8 cellular contexts compared by ENCODE assay signal in genomic region chr4:89836897-89837384, GRCh38. TPM values are rescaled to one million over a fixed set of nuclear protein-coding genes. Genes with fewer than 3 reads are reported as not detected.
DNase-seq lines count a peak whose midpoint lies in the region; ATAC-seq and TF ChIP-seq lines count a peak whose summit lies in the region.

TSS of gene SNCA (minus strand) at chr4:89837161. CDS start at chr4:89835667, 1,494 bp downstream.

- peak within 1 kb of the TSS; percentile 87 for H3K4me3 Mint-ChIP-seq in GM23338
- peak within 1 kb of the TSS; percentile 75 to 86 for H3K4me3 Mint-ChIP-seq in activated T-cell treated with anti-CD3 and anti-CD28 coated beads, Interleukin-2, amount 50 U/mL, for 72 hours

- 0 out of 2 replicates have a peak, but pooled peaks cover 3% of the 10 kb centered on the region for H4K20me1 ChIP-seq in GM23338 (replicated peaks; ENCODE audit: insufficient read depth)

- peak within 1 kb of the TSS; percentile 63 for H3K4me3 ChIP-seq in GM23338
- peak within 1 kb of the TSS; percentile 34 for H3K4me3 ChIP-seq in fibroblast of mammary gland (ENCODE audit: control insufficient read depth, low read depth, low read length)
- no peak within 1 kb of the TSS for H3K4me3 ChIP-seq in mucosa of descending colon

- no peaks in the 10 kb centered on the region for H3K9me3 Mint-ChIP-seq in GM23338
- no peaks in the 10 kb centered on the region for H3K9me3 Mint-ChIP-seq in activated T-cell treated with anti-CD3 and anti-CD28 coated beads, Interleukin-2, amount 50 U/mL, for 72 hours

- H3K27me3 Mint-ChIP-seq in GM23338 (ENCODE audit: insufficient read depth, low read depth, poor library complexity) = peaks cover 19% of the 10 kb centered on the region
- peaks cover 63% of the 10 kb centered on the region for H3K27me3 Mint-ChIP-seq in activated T-cell treated with anti-CD3 and anti-CD28 coated beads, Interleukin-2, amount 50 U/mL, for 72 hours (ENCODE audit: low read depth)

- H3K36me3 Mint-ChIP-seq in GM23338 (ENCODE audit: low read depth) = no peaks in the 10 kb centered on the region
- peaks cover 0 to 2% of the 10 kb centered on the region in 2 donors for H3K36me3 Mint-ChIP-seq in activated T-cell treated with anti-CD3 and anti-CD28 coated beads, Interleukin-2, amount 50 U/mL, for 72 hours (ENCODE audit: insufficient read depth in 2 of 2)

- H3K36me3 ChIP-seq in GM23338 (ENCODE audit: insufficient read depth) (no peaks in the 10 kb centered on the region), mucosa of descending colon (ENCODE audit: low read depth) (no peaks in the 10 kb centered on the region)

- peak; percentile 58 to 65 for DNase-seq in AML-193 (lab: John Stamatoyannopoulos, UW)
- peak; percentile 93 for DNase-seq in GM23338 (ENCODE audit: low spot score)
- peak; percentile 83 for DNase-seq in NCI-H510A treated with DMSO at 0.1 percent for 48 hours (lab: John Stamatoyannopoulos, UW)
- peak; percentile 29 to 54 for DNase-seq in activated T-cell treated with anti-CD3 and anti-CD28 coated beads, Interleukin-2, amount 50 U/mL, for 72 hours
- peak; percentile 23 for DNase-seq in fibroblast of mammary gland (ENCODE audit: low read depth)
- DNase-seq in mucosa of descending colon = peak; percentile 34 to 54 (median 54)
- DNase-seq in stimulated activated naive CD8-positive, alpha-beta T cell treated with anti-CD3 and anti-CD28 coated beads, Interleukin-15, Interleukin-2, amounts not matched to agents 100 U/mL and 50 U/mL, for 24 hours = peak; percentile 48

- no peak within 1 kb of the TSS for H3K27ac Mint-ChIP-seq in GM23338
- no peak within 1 kb of the TSS for H3K27ac Mint-ChIP-seq in activated T-cell treated with anti-CD3 and anti-CD28 coated beads, Interleukin-2, amount 50 U/mL, for 72 hours

- intact Hi-C loops in mucosa of descending colon (cut with DNase I, micrococcal nuclease) = no loop called here

- H3K27ac ChIP-seq in GM23338 (ENCODE audit: low read depth) = peak within 1 kb of the TSS; percentile 73; the same call in 1 of the 2 replicates

- peak within 1 kb of the TSS; percentile 95 for H2AFZ ChIP-seq in GM23338

- no peaks in the 10 kb centered on the region for H3F3A ChIP-seq in GM23338 (replicated peaks; ENCODE audit: low read depth)

- H3K79me2 ChIP-seq in GM23338 (replicated peaks; ENCODE audit: insufficient read depth) = no peaks in the 10 kb centered on the region; the same call in 1 of the 2 replicates

- H3K4me2 ChIP-seq in GM23338 = peak within 1 kb of the TSS; percentile 84

- H3K9me3 ChIP-seq in mucosa of descending colon = no peaks in the 10 kb centered on the region

- peaks cover 16% of the 10 kb centered on the region for H3K4me1 Mint-ChIP-seq in GM23338
- peaks cover 25% of the 10 kb centered on the region for H3K4me1 Mint-ChIP-seq in activated T-cell treated with anti-CD3 and anti-CD28 coated beads, Interleukin-2, amount 50 U/mL, for 72 hours (ENCODE audit: low read depth)

- TF ChIP-seq CTCF in GM23338 (conservative IDR thresholded peaks at IDR 0.05; ENCODE audit: low read depth in 2 of 2) = 0 out of 4 replicates have a peak, but pooled peaks of 1 of the 2 experiments have one; percentile 0
- no peak for TF ChIP-seq CTCF in fibroblast of mammary gland (conservative IDR thresholded peaks at IDR 0.05; ENCODE audit: control insufficient read depth, insufficient read depth, low read depth, low read length)
- no peak for TF ChIP-seq CTCF in mucosa of descending colon (IDR thresholded peaks at IDR 0.05)

- peaks cover 17% of the 10 kb centered on the region for H3K4me1 ChIP-seq in GM23338 (ENCODE audit: insufficient read depth)
- H3K4me1 ChIP-seq in mucosa of descending colon (ENCODE audit: low read depth) = no peaks in the 10 kb centered on the region

- ATAC-seq in GM23338 (peak; percentile 81), mucosa of descending colon (peak; percentile 72), HG03439 (IDR thresholded peaks at IDR 0.05; ENCODE audit: unreplicated experiment) (no peak)
- peak; percentile 72 to 73 for ATAC-seq in activated T-cell treated with anti-CD3 and anti-CD28 coated beads, Interleukin-2, amount 50 U/mL, for 72 hours (replicated peaks in 1 of 2)
- peak; percentile 67 for ATAC-seq in stimulated activated naive CD8-positive, alpha-beta T cell treated with anti-CD3 and anti-CD28 coated beads, Interleukin-15, Interleukin-2, amounts not matched to agents 100 U/mL and 50 U/mL, for 24 hours

- no peaks in the 10 kb centered on the region for H3K9me2 ChIP-seq in GM23338 (ENCODE audit: insufficient read depth)

- H3K27me3 ChIP-seq in GM23338 (ENCODE audit: insufficient read depth) = peaks cover 15% of the 10 kb centered on the region

TF ChIP-seq in GM23338, 12 proteins besides CTCF, POLR2A, EP300 and RAD21:
- no peak for TF ChIP-seq EZH2phosphoT487 (IDR thresholded peaks at IDR 0.05; ENCODE audit: unreplicated experiment)
- TF ChIP-seq ZNF331 (CRISPR knock-in tag; IDR thresholded peaks at IDR 0.05; ENCODE audit: low read depth) = no peak
- peak; percentile 71; the same call in 1 of the 2 replicates for TF ChIP-seq POLR2AphosphoS5 (IDR thresholded peaks at IDR 0.05; ENCODE audit: low read depth)

RNA-seq across cellular contexts. Expression of gene SNCA, which starts in this region (rescaled TPM):
- total RNA-seq in GM23338 (2014; rRNA removed; shearing (Covaris generic)) = 13.0 and 15.6 TPM in 2 replicates
- polyA plus RNA-seq in GM23338 (2016; fragmentation: Nextera tagmentation; extraction: Ambion mirVana) = 26.3 and 31.1 TPM in 2 replicates
- total RNA-seq in activated T-cell treated with anti-CD3 and anti-CD28 coated beads, Interleukin-2, amount 50 U/mL, for 72 hours = under 1 TPM; 0.37 to 0.86 TPM
- total RNA-seq in mucosa of descending colon = 10 to 100 TPM in 1 of 3 donors, 1 to 10 TPM in 1, under 1 TPM in 1; 0.43 to 17.9 (median 3.1) TPM

Comparison
In these comparisons a context has a peak if more than half of its experiments do, and no peak if none do; other contexts are left out.
1. Peak in DNase-seq and ATAC-seq in activated T-cell treated with anti-CD3 and anti-CD28 coated beads, Interleukin-2, amount 50 U/mL, for 72 hours; RNA of the gene not detected or under 1 TPM.
2. DNase-seq: peak in every context shown above with its lines; median percentile 93 in GM23338; 83 in NCI-H510A treated with DMSO at 0.1 percent for 48 hours; 62 in AML-193; 54 in mucosa of descending colon; 48 in stimulated activated naive CD8-positive, alpha-beta T cell treated with anti-CD3 and anti-CD28 coated beads, Interleukin-15, Interleukin-2, amounts not matched to agents 100 U/mL and 50 U/mL, for 24 hours; 42 in activated T-cell treated with anti-CD3 and anti-CD28 coated beads, Interleukin-2, amount 50 U/mL, for 72 hours; 23 in fibroblast of mammary gland.